ENCODE assay signal across 25 cellular contexts in the genomic region with DNA sequence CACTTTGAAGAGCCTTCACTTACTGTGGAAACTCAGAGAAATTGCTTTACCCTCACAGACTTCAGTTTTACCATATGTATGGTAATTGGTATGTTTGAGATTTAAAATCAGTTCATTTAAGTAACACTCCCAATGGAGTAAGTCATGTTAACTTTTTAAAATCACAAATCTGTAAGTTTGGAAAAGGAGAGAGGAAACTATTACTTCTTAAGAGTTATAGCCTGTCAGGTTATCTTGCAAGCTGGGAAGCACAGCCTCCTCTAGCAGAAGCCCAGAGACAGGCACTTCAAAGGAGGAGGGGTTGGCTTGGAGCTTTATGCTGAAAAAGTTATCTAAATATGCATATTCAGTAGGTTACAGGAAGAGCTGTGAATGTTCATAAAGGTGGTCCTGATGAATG.
DNase-seq lines count a peak whose midpoint lies in the region; ATAC-seq and TF ChIP-seq lines count a peak whose summit lies in the region.
"Had no signal": no experiment of that assay in that cellular context is flagged by ENCODE, and none has a peak within 500 bp of the region (broad histone marks: within the 10 kb centered on the region; RNA-seq: fewer than 3 reads in every experiment).

No MANE protein-coding gene starts in this region.

- no peak for TF ChIP-seq CTCF in CD8-positive, alpha-beta T cell (IDR thresholded peaks at IDR 0.05)
- no peak for TF ChIP-seq CTCF in KMS-11 (conservative IDR thresholded peaks at IDR 0.05; ENCODE audit: low read depth, low read length)
- TF ChIP-seq CTCF in Peyer's patch (IDR thresholded peaks at IDR 0.05), result no peak

- peaks cover 23% of the 10 kb centered on the region for H3K4me1 Mint-ChIP-seq in CD8-positive, alpha-beta T cell (ENCODE audit: low read depth)
- H3K4me1 Mint-ChIP-seq in natural killer cell treated with Interleukin-12 subunit alpha and Interleukin-12 subunit beta and Interleukin-15 and Interleukin-18, amount 100 ng/mL, for 72 hours (ENCODE audit: low read depth in 2 of 2), result peaks cover 8 to 11% of the 10 kb centered on the region in 2 donors
- H3K4me1 Mint-ChIP-seq: neural progenitor cell had no signal

- H3K4me2 ChIP-seq in KMS-11, result peak overlapping the region; percentile 15; the same call in 1 of the 2 replicates
- H3K4me2 ChIP-seq: neural progenitor cell had no signal

- no peak overlapping the region for H3K4me3 ChIP-seq in CD8-positive, alpha-beta T cell (ENCODE audit: low read depth, low read length)
- H3K4me3 ChIP-seq in KMS-11 (IDR thresholded peaks at IDR 0.05; ENCODE audit: insufficient read depth, low read depth, low read length), result no peak overlapping the region
- H3K4me3 ChIP-seq in Peyer's patch, result no peak overlapping the region
- H3K4me3 ChIP-seq: ascending aorta, neural progenitor cell, tibial artery had no signal

- H3K36me3 Mint-ChIP-seq in CD8-positive, alpha-beta T cell, result peaks cover 42% of the 10 kb centered on the region
- H3K36me3 Mint-ChIP-seq in natural killer cell treated with Interleukin-12 subunit alpha and Interleukin-12 subunit beta and Interleukin-15 and Interleukin-18, amount 100 ng/mL, for 72 hours, result peaks cover 11% of the 10 kb centered on the region

- no peaks in the 10 kb centered on the region for H3K9me3 ChIP-seq in CD8-positive, alpha-beta T cell (ENCODE audit: low read length)
- H3K9me3 ChIP-seq in Peyer's patch, result no peaks in the 10 kb centered on the region
- H3K9me3 ChIP-seq: ascending aorta, tibial artery had no signal

- no peaks in the 10 kb centered on the region for H4K20me1 ChIP-seq in KMS-11 (ENCODE audit: insufficient read depth)

- CTCF ChIA-PET in CD8-positive, alpha-beta T cell (lab: Charles Lee), result interaction anchor here (0.8 kb wide), 1 partner anchor 178 kb away, joined by 3 read pairs; no protein-coding TSS in a partner anchor

- no peak for ATAC-seq in CD8-positive, alpha-beta T cell
- no peak for ATAC-seq in natural killer cell treated with Interleukin-12 subunit alpha and Interleukin-12 subunit beta and Interleukin-15 and Interleukin-18, amount 100 ng/mL, for 72 hours
- no peak for ATAC-seq in HG03045 (IDR thresholded peaks at IDR 0.05; ENCODE audit: unreplicated experiment)
- ATAC-seq: activated CD4-positive, alpha-beta T cell treated with anti-CD3 and anti-CD28 coated beads for 36 hours; left lobe of liver; stimulated activated naive CD8-positive, alpha-beta T cell treated with anti-CD3 and anti-CD28 coated beads, Interleukin-15, amount 100 ng/mL, for 72 hours had no signal

- no peak overlapping the region for H2AFZ ChIP-seq in KMS-11 (ENCODE audit: low read depth)
- H2AFZ ChIP-seq: neural progenitor cell had no signal

- DNase-seq in CD8-positive, alpha-beta T cell, result no peak
- DNase-seq in caudate nucleus (lab: John Stamatoyannopoulos, UW), result no peak
- DNase-seq in natural killer cell treated with Interleukin-12 subunit alpha and Interleukin-12 subunit beta and Interleukin-15 and Interleukin-18, amount 100 ng/mL, for 72 hours (ENCODE audit: low spot score), result no peak
- DNase-seq in Peyer's patch, result no peak
- no peak for DNase-seq in stimulated activated naive CD4-positive, alpha-beta T cell treated with Interleukin-2 at 50 U/mL for 16 hours (lab: John Stamatoyannopoulos, UW)
- no peak for DNase-seq in C1 segment of cervical spinal cord (lab: John Stamatoyannopoulos, UW)
- DNase-seq: activated CD4-positive, alpha-beta T cell treated with anti-CD3 and anti-CD28 coated beads for 36 hours; activated naive CD4-positive, alpha-beta T cell treated with anti-CD3 and anti-CD28 coated beads for 36 hours; activated T-cell treated with anti-CD3 and anti-CD28 coated beads, Interleukin-2, amount 50 U/mL, for 48 hours; effector CD4-positive, alpha-beta T cell; EL; foreskin fibroblast; H7; midbrain; NCI-H1105 treated with DMSO at 0.1 percent for 48 hours; NK-92 treated with Interleukin-12 subunit alpha and Interleukin-12 subunit beta, amount 100 ng/mL, for 24 hours; stimulated activated naive CD8-positive, alpha-beta T cell treated with anti-CD3 and anti-CD28 coated beads, Interleukin-15, amount 100 ng/mL, for 72 hours; tibial artery had no signal

- H3K27ac Mint-ChIP-seq in CD8-positive, alpha-beta T cell, result peak overlapping the region; percentile 38
- H3K27ac Mint-ChIP-seq in natural killer cell treated with Interleukin-12 subunit alpha and Interleukin-12 subunit beta and Interleukin-15 and Interleukin-18, amount 100 ng/mL, for 72 hours, result peak overlapping the region; percentile 64 to 73
- H3K27ac Mint-ChIP-seq: activated naive CD4-positive, alpha-beta T cell treated with anti-CD3 and anti-CD28 coated beads for 36 hours; neural progenitor cell; stimulated activated naive CD8-positive, alpha-beta T cell treated with anti-CD3 and anti-CD28 coated beads, Interleukin-15, amount 100 ng/mL, for 72 hours; T-helper 1 cell treated with Interleukin-12 subunit alpha and Interleukin-12 subunit beta and Interleukin-4 antibody, amounts not matched to agents 30 μg/mL and 1 μg/mL, for 36 hours had no signal

- H3K9ac ChIP-seq in KMS-11, result no peak overlapping the region
- H3K9ac ChIP-seq: neural progenitor cell had no signal

- no peaks in the 10 kb centered on the region for H3K79me2 ChIP-seq in KMS-11 (ENCODE audit: insufficient read depth, low read depth)

- intact Hi-C loops in CD8-positive, alpha-beta T cell (cut with DNase I, micrococcal nuclease), result no loop called here

- H3K4me1 ChIP-seq in CD8-positive, alpha-beta T cell (ENCODE audit: insufficient read depth, low read length), result peaks cover 8% of the 10 kb centered on the region
- H3K4me1 ChIP-seq in KMS-11 (ENCODE audit: low read depth, poor library complexity, severe bottlenecking) (peaks cover 76% of the 10 kb centered on the region), Peyer's patch (peaks cover 0 to 6% (median 0%) of the 10 kb centered on the region in 4 donors)
- H3K4me1 ChIP-seq: ascending aorta, neural progenitor cell, tibial artery had no signal

- no peaks in the 10 kb centered on the region for H3K27me3 Mint-ChIP-seq in CD8-positive, alpha-beta T cell (ENCODE audit: low read depth)
- H3K27me3 Mint-ChIP-seq in natural killer cell treated with Interleukin-12 subunit alpha and Interleukin-12 subunit beta and Interleukin-15 and Interleukin-18, amount 100 ng/mL, for 72 hours, result no peaks in the 10 kb centered on the region
- H3K27me3 Mint-ChIP-seq: activated CD4-positive, alpha-beta T cell treated with anti-CD3 and anti-CD28 coated beads for 36 hours; stimulated activated naive CD8-positive, alpha-beta T cell treated with anti-CD3 and anti-CD28 coated beads, Interleukin-15, amount 100 ng/mL, for 72 hours had no signal

- peaks cover 9% of the 10 kb centered on the region for H3K36me3 ChIP-seq in CD8-positive, alpha-beta T cell (ENCODE audit: insufficient read depth, low read length)
- H3K36me3 ChIP-seq in KMS-11 (ENCODE audit: insufficient read depth), result no peaks in the 10 kb centered on the region
- peaks cover 0 to 20% (median 0%) of the 10 kb centered on the region in 3 donors for H3K36me3 ChIP-seq in Peyer's patch
- H3K36me3 ChIP-seq: neural progenitor cell had no signal

- TF ChIP-seq POLR2A in Peyer's patch (IDR thresholded peaks at IDR 0.05), result no peak

- H3K4me3 Mint-ChIP-seq in CD8-positive, alpha-beta T cell, result no peak overlapping the region
- H3K4me3 Mint-ChIP-seq in natural killer cell treated with Interleukin-12 subunit alpha and Interleukin-12 subunit beta and Interleukin-15 and Interleukin-18, amount 100 ng/mL, for 72 hours, result no peak overlapping the region
- H3K4me3 Mint-ChIP-seq: activated CD4-positive, alpha-beta T cell treated with anti-CD3 and anti-CD28 coated beads for 36 hours; activated naive CD4-positive, alpha-beta T cell treated with anti-CD3 and anti-CD28 coated beads for 36 hours; neural progenitor cell; stimulated activated naive CD8-positive, alpha-beta T cell treated with anti-CD3 and anti-CD28 coated beads, Interleukin-15, amount 100 ng/mL, for 72 hours; T-helper 1 cell treated with Interleukin-12 subunit alpha and Interleukin-12 subunit beta and Interleukin-4 antibody, amounts not matched to agents 30 μg/mL and 1 μg/mL, for 36 hours had no signal

- no peaks in the 10 kb centered on the region for H3K27me3 ChIP-seq in CD8-positive, alpha-beta T cell (ENCODE audit: insufficient read depth, low read length)
- H3K27me3 ChIP-seq in KMS-11 (ENCODE audit: insufficient read depth, low read depth) (no peaks in the 10 kb centered on the region), Peyer's patch (no peaks in the 10 kb centered on the region)
- H3K27me3 ChIP-seq: ascending aorta, neural progenitor cell, tibial artery had no signal

- POLR2A ChIA-PET in CD8-positive, alpha-beta T cell (lab: Charles Lee), result no interaction called here

- no peak overlapping the region for H3K27ac ChIP-seq in CD8-positive, alpha-beta T cell (ENCODE audit: low read depth, low read length)
- H3K27ac ChIP-seq in KMS-11, result peak overlapping the region; percentile 13; the same call in 1 of the 2 replicates
- H3K27ac ChIP-seq in caudate nucleus (ENCODE audit: low read depth, low read length), result peak overlapping the region; percentile 27
- H3K27ac ChIP-seq in Peyer's patch, result no peak overlapping the region
- H3K27ac ChIP-seq: ascending aorta, C4-2B, neural progenitor cell, tibial artery had no signal

- H3K9me3 Mint-ChIP-seq in CD8-positive, alpha-beta T cell, result no peaks in the 10 kb centered on the region
- H3K9me3 Mint-ChIP-seq in natural killer cell treated with Interleukin-12 subunit alpha and Interleukin-12 subunit beta and Interleukin-15 and Interleukin-18, amount 100 ng/mL, for 72 hours, result no peaks in the 10 kb centered on the region
- H3K9me3 Mint-ChIP-seq: activated naive CD4-positive, alpha-beta T cell treated with anti-CD3 and anti-CD28 coated beads for 36 hours; neural progenitor cell; stimulated activated naive CD8-positive, alpha-beta T cell treated with anti-CD3 and anti-CD28 coated beads, Interleukin-15, amount 100 ng/mL, for 72 hours; T-helper 1 cell treated with Interleukin-12 subunit alpha and Interleukin-12 subunit beta and Interleukin-4 antibody, amounts not matched to agents 30 μg/mL and 1 μg/mL, for 36 hours had no signal

Comparison
In these comparisons a context has a peak if more than half of its experiments do, and no peak if none do; other contexts are left out.
1. H3K27ac ChIP-seq: peak in KMS-11 (single experiment) and caudate nucleus (single experiment); none in CD8-positive, alpha-beta T cell (single experiment) and Peyer's patch (0 of 4).